In the genomic region with DNA sequence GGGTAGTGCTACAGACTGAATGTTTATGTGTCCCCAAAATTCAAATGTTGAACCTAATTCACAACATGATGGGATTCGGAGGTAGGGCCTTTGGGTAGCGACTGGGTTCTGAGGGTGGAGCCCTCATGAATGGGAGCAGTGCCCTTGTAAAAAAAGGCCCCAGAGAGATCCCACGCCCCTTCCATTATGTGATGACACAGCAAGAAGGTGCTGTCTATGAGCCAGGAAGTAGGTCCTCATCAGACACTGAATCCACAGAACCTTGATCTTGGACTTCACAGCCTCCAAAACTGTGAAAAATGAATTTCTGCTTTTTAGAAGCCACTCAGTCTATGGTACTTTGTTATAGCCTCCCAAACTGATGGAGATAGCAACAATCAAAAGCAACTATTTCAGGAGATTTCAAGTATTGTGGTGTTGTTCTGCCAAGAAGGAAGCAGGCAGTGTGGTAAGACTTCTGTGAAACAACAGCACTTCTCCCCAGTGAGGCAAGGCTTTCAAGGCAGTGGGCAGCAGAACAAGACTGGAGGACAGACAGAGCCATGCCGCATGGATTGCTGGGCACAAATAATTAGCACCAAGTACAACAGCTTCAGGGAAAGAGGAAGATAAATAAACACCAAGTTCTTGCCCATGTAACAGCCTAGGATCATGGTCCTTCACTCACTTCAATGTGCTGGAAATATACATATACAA, we compare ENCODE assay signal across 19 cellular contexts.
"Had no signal": no experiment of that assay in that cellular context is flagged by ENCODE, and none has a peak within 500 bp of the region (broad histone marks: within the 10 kb centered on the region; RNA-seq: fewer than 3 reads in every experiment).

No MANE protein-coding gene starts in this region.

- H3K9me3 ChIP-seq: colonic mucosa, esophagus muscularis mucosa, heart left ventricle, mucosa of descending colon, transverse colon had no signal

- DNase-seq: activated CD4-positive, alpha-beta memory T cell treated with anti-CD3 and anti-CD28 coated beads for 36 hours; activated CD4-positive, alpha-beta T cell treated with anti-CD3 and anti-CD28 coated beads for 36 hours; activated effector memory CD4-positive, alpha-beta T cell treated with anti-CD3 and anti-CD28 coated beads, Interleukin-2, amount 50 U/mL, for 16 hours; activated T-cell treated with anti-CD3 and anti-CD28 coated beads, Interleukin-2, amount 50 U/mL, for 48 hours; amniotic stem cell; colonic mucosa; heart left ventricle; immature natural killer cell; mucosa of descending colon; natural killer cell; posterior cingulate gyrus; stimulated activated CD4-positive, alpha-beta T cell treated with anti-CD3 and anti-CD28 coated beads, Interleukin-15, amount 100 ng/mL, for 24 hours; stimulated activated CD4-positive, alpha-beta T cell treated with anti-CD3 and anti-CD28 coated beads, Interleukin-4, amount 100 ng/mL, for 24 hours; stimulated activated CD8-positive, alpha-beta memory T cell treated with anti-CD3 and anti-CD28 coated beads, Interleukin-4, amount 100 ng/mL, for 48 hours; stimulated activated naive CD8-positive, alpha-beta T cell treated with anti-CD3 and anti-CD28 coated beads, Interleukin-15, Interleukin-2, amounts not matched to agents 100 U/mL and 50 U/mL, for 24 hours; transverse colon had no signal

- H3K4me1 ChIP-seq: colonic mucosa, esophagus muscularis mucosa, transverse colon had no signal

- H3K4me1 Mint-ChIP-seq: activated CD4-positive, alpha-beta T cell treated with anti-CD3 and anti-CD28 coated beads for 36 hours; immature natural killer cell; natural killer cell had no signal

- H3K4me3 ChIP-seq: colonic mucosa, esophagus muscularis mucosa, heart left ventricle, lung, mucosa of descending colon, transverse colon had no signal

- H3K36me3 Mint-ChIP-seq: activated CD4-positive, alpha-beta memory T cell treated with anti-CD3 and anti-CD28 coated beads for 36 hours; activated naive CD8-positive, alpha-beta T cell; immature natural killer cell; natural killer cell had no signal

- H3K4me3 Mint-ChIP-seq: activated CD4-positive, alpha-beta memory T cell treated with anti-CD3 and anti-CD28 coated beads for 36 hours; activated CD4-positive, alpha-beta T cell treated with anti-CD3 and anti-CD28 coated beads for 36 hours; activated naive CD8-positive, alpha-beta T cell; immature natural killer cell; natural killer cell had no signal

- ATAC-seq: activated CD4-positive, alpha-beta T cell treated with anti-CD3 and anti-CD28 coated beads for 36 hours; mucosa of descending colon; natural killer cell; stimulated activated naive CD8-positive, alpha-beta T cell treated with anti-CD3 and anti-CD28 coated beads, Interleukin-15, Interleukin-2, amounts not matched to agents 100 U/mL and 50 U/mL, for 24 hours had no signal

- H3K27ac Mint-ChIP-seq: activated CD4-positive, alpha-beta memory T cell treated with anti-CD3 and anti-CD28 coated beads for 36 hours; activated CD4-positive, alpha-beta T cell treated with anti-CD3 and anti-CD28 coated beads for 36 hours; activated naive CD8-positive, alpha-beta T cell; immature natural killer cell; natural killer cell had no signal

- H3K9me3 Mint-ChIP-seq: activated CD4-positive, alpha-beta memory T cell treated with anti-CD3 and anti-CD28 coated beads for 36 hours; natural killer cell had no signal

- H3K36me3 ChIP-seq: colonic mucosa, esophagus muscularis mucosa, heart left ventricle, transverse colon had no signal

- H3K27me3 Mint-ChIP-seq: activated CD4-positive, alpha-beta memory T cell treated with anti-CD3 and anti-CD28 coated beads for 36 hours; activated naive CD8-positive, alpha-beta T cell had no signal

- H3K27me3 ChIP-seq: colonic mucosa, esophagus muscularis mucosa, heart left ventricle, transverse colon had no signal

- H3K27ac ChIP-seq: colonic mucosa, esophagus muscularis mucosa, transverse colon had no signal
